In genomic region chr1:93196591-93196990, GRCh38 we compare ENCODE assay signal across 27 cellular contexts. TPM values are rescaled to one million over a fixed set of nuclear protein-coding genes. Genes with fewer than 3 reads are reported as not detected.
DNase-seq lines count a peak whose midpoint lies in the region; ATAC-seq, FAIRE-seq and TF ChIP-seq lines count a peak whose summit lies in the region.
"Had no signal": no experiment of that assay in that cellular context is flagged by ENCODE, and none has a peak within 500 bp of the region (broad histone marks: within the 10 kb centered on the region; RNA-seq: fewer than 3 reads in every experiment).

No MANE protein-coding gene starts in this region.

- no peak overlapping the region for H2BK12ac ChIP-seq in mesenchymal stem cell (ENCODE audit: low read length in 2 of 2)

- no peak overlapping the region for H3K4me2 ChIP-seq in mesenchymal stem cell (ENCODE audit: low read length, poor library complexity, severe bottlenecking)

- H3K14ac ChIP-seq in mesenchymal stem cell (ENCODE audit: low read length in 2 of 2): no peak overlapping the region

- H3K4me3 ChIP-seq in Caco-2 (ENCODE audit: low read depth, low read length): no peak overlapping the region
- H3K4me3 ChIP-seq in epithelial cell of esophagus (ENCODE audit: low read length): no peak overlapping the region
- H3K4me3 ChIP-seq in mesenchymal stem cell (ENCODE audit: insufficient read depth in 1 of 2, low read depth in 1 of 2, low read length in 2 of 2): no peak overlapping the region
- no peak overlapping the region for H3K4me3 ChIP-seq in tibial artery
- no peak overlapping the region for H3K4me3 ChIP-seq in pancreas
- H3K4me3 ChIP-seq in sigmoid colon: no peak overlapping the region
- H3K4me3 ChIP-seq: heart left ventricle, lower lobe of right lung, psoas muscle had no signal

- CTCF ChIA-PET in Caco-2 (lab: Charles Lee): no interaction called here
- CTCF ChIA-PET in activated CD4-positive, alpha-beta memory T cell treated with anti-CD3 and anti-CD28 coated beads, Interleukin-2, amount 10 ng/mL, durations not matched to agents 7 days and 5 days (lab: Charles Lee): no interaction called here

- no peak overlapping the region for H3K4ac ChIP-seq in mesenchymal stem cell (ENCODE audit: low read depth in 1 of 2, low read length in 2 of 2)

- no peak overlapping the region for H3K9ac ChIP-seq in mesenchymal stem cell (ENCODE audit: low read length)

- ATAC-seq in pancreas: no peak
- ATAC-seq: heart left ventricle; lower lobe of right lung; naive thymus-derived CD8-positive, alpha-beta T cell; psoas muscle; Right ventricle myocardium inferior; stimulated activated effector memory CD8-positive, alpha-beta T cell treated with anti-CD3 and anti-CD28 coated beads, Interleukin-12 subunit alpha, Interleukin-12 subunit beta, amount 100 ng/mL, for 72 hours had no signal

- H2AK5ac ChIP-seq in mesenchymal stem cell (ENCODE audit: low read length, severe bottlenecking): no peak overlapping the region

- TF ChIP-seq CTCF in Caco-2 (IDR thresholded peaks at IDR 0.05; ENCODE audit: insufficient read depth in 1 of 2, low read depth in 1 of 2, low read length in 1 of 2, severe bottlenecking in 1 of 2, unreplicated experiment in 1 of 2): no peak
- no peak for TF ChIP-seq CTCF in epithelial cell of esophagus (IDR thresholded peaks at IDR 0.05; ENCODE audit: insufficient read depth, low read depth, low read length, missing control alignments)
- no peak for TF ChIP-seq CTCF in tibial artery (IDR thresholded peaks at IDR 0.05)
- TF ChIP-seq CTCF in pancreas (IDR thresholded peaks at IDR 0.05): no peak
- no peak for TF ChIP-seq CTCF in sigmoid colon (IDR thresholded peaks at IDR 0.05)

- POLR2A ChIA-PET in Caco-2 (lab: Charles Lee): no interaction called here
- POLR2A ChIA-PET in activated CD4-positive, alpha-beta memory T cell treated with anti-CD3 and anti-CD28 coated beads, Interleukin-2, amount 10 ng/mL, durations not matched to agents 7 days and 5 days (lab: Charles Lee): no interaction called here

- no CpG with 5 or more reads among the region's 1 CpG for WGBS in mesenchymal stem cell
- WGBS in pancreas, 2 donors: 87 to 89% methylated on average over 1 of the region's 1 CpG
- 88 to 99% methylated on average over 1 of the region's 1 CpG for WGBS in sigmoid colon, 2 donors

- H3K27ac Mint-ChIP-seq in Caco-2 (ENCODE audit: unreplicated experiment): peak overlapping the region; percentile 53
- H3K27ac Mint-ChIP-seq in activated CD4-positive, alpha-beta memory T cell treated with anti-CD3 and anti-CD28 coated beads, Interleukin-2, amount 10 ng/mL, durations not matched to agents 7 days and 5 days: no peak overlapping the region
- H3K27ac Mint-ChIP-seq: activated naive CD4-positive, alpha-beta T cell treated with anti-CD3 and anti-CD28 coated beads, Interleukin-2, amount 10 ng/mL, durations not matched to agents 7 days and 5 days; stimulated activated effector memory CD8-positive, alpha-beta T cell treated with anti-CD3 and anti-CD28 coated beads, Interleukin-12 subunit alpha, Interleukin-12 subunit beta, amount 100 ng/mL, for 72 hours had no signal

- no peak for TF ChIP-seq POLR2A in sigmoid colon (IDR thresholded peaks at IDR 0.05)

- BruUV-seq in Caco-2 (replicated peaks; lab: Mats Ljungman, UMichigan): no TSS peak

- DNase-seq in Caco-2: no peak
- peak; percentile 31 for DNase-seq in RCC 7860 (ENCODE audit: low spot score)
- DNase-seq in epithelial cell of esophagus (ENCODE audit: low read depth): peak; percentile 5
- peak; percentile 30 for DNase-seq in mesenchymal stem cell
- DNase-seq in activated CD4-positive, alpha-beta memory T cell treated with anti-CD3 and anti-CD28 coated beads, Interleukin-2, amount 10 ng/mL, durations not matched to agents 7 days and 5 days: no peak
- no peak for DNase-seq in tibial artery
- no peak for DNase-seq in pancreas
- DNase-seq in sigmoid colon: no peak
- DNase-seq: activated CD4-positive, alpha-beta T cell treated with anti-CD3 and anti-CD28 coated beads, Interleukin-2, amount 50 U/mL, for 48 hours; activated naive CD4-positive, alpha-beta T cell treated with anti-CD3 and anti-CD28 coated beads, Interleukin-2, amount 10 ng/mL, durations not matched to agents 7 days and 5 days; amniotic stem cell; CD4-positive, CD25-positive, alpha-beta regulatory T cell; DND-41; heart left ventricle; Kasumi-1; lower lobe of right lung; naive thymus-derived CD8-positive, alpha-beta T cell; NCI-H1417; NCI-H2029; NCI-H524 treated with DMSO at 0.1 percent for 48 hours; NK-92 treated with Interleukin-12 subunit alpha and Interleukin-12 subunit beta, amount 100 ng/mL, for 24 hours; nucleus accumbens; psoas muscle; T-helper 2 cell had no signal

- H3K27ac ChIP-seq in mesenchymal stem cell (ENCODE audit: low read length, poor library complexity, severe bottlenecking) (no peak overlapping the region), tibial artery (no peak overlapping the region), pancreas (no peak overlapping the region), sigmoid colon (no peak overlapping the region)
- H3K27ac ChIP-seq: heart left ventricle, lower lobe of right lung, psoas muscle had no signal

- no peak overlapping the region for H4K8ac ChIP-seq in mesenchymal stem cell (ENCODE audit: low read length)

- H3K9me3 ChIP-seq in Caco-2: no peaks in the 10 kb centered on the region
- no peaks in the 10 kb centered on the region for H3K9me3 ChIP-seq in mesenchymal stem cell (ENCODE audit: control insufficient read depth, low read length)
- H3K9me3 ChIP-seq in tibial artery: no peaks in the 10 kb centered on the region
- no peaks in the 10 kb centered on the region for H3K9me3 ChIP-seq in pancreas
- no peaks in the 10 kb centered on the region for H3K9me3 ChIP-seq in sigmoid colon
- H3K9me3 ChIP-seq: heart left ventricle, lower lobe of right lung, psoas muscle had no signal

- peaks cover 9% of the 10 kb centered on the region for H3K9me3 Mint-ChIP-seq in Caco-2 (ENCODE audit: unreplicated experiment)
- no peaks in the 10 kb centered on the region for H3K9me3 Mint-ChIP-seq in activated CD4-positive, alpha-beta memory T cell treated with anti-CD3 and anti-CD28 coated beads, Interleukin-2, amount 10 ng/mL, durations not matched to agents 7 days and 5 days
- H3K9me3 Mint-ChIP-seq: activated naive CD4-positive, alpha-beta T cell treated with anti-CD3 and anti-CD28 coated beads, Interleukin-2, amount 10 ng/mL, durations not matched to agents 7 days and 5 days; CD4-positive, CD25-positive, alpha-beta regulatory T cell; stimulated activated effector memory CD8-positive, alpha-beta T cell treated with anti-CD3 and anti-CD28 coated beads, Interleukin-12 subunit alpha, Interleukin-12 subunit beta, amount 100 ng/mL, for 72 hours had no signal

- no peaks in the 10 kb centered on the region for H3K36me3 ChIP-seq in Caco-2 (ENCODE audit: control insufficient read depth, insufficient read depth, low read length)
- H3K36me3 ChIP-seq in mesenchymal stem cell (ENCODE audit: control insufficient read depth in 1 of 2, insufficient read depth in 2 of 2, low read depth in 1 of 2, low read length in 2 of 2): peaks cover 10 to 40% of the 10 kb centered on the region in 2 experiments
- H3K36me3 ChIP-seq in tibial artery: no peaks in the 10 kb centered on the region
- H3K36me3 ChIP-seq in pancreas: no peaks in the 10 kb centered on the region
- H3K36me3 ChIP-seq in sigmoid colon: no peaks in the 10 kb centered on the region
- H3K36me3 ChIP-seq: lower lobe of right lung had no signal

- peaks cover 6% of the 10 kb centered on the region for H3K4me1 Mint-ChIP-seq in Caco-2 (ENCODE audit: low read depth, unreplicated experiment)
- peaks cover 5% of the 10 kb centered on the region for H3K4me1 Mint-ChIP-seq in activated CD4-positive, alpha-beta memory T cell treated with anti-CD3 and anti-CD28 coated beads, Interleukin-2, amount 10 ng/mL, durations not matched to agents 7 days and 5 days
- H3K4me1 Mint-ChIP-seq: activated naive CD4-positive, alpha-beta T cell treated with anti-CD3 and anti-CD28 coated beads, Interleukin-2, amount 10 ng/mL, durations not matched to agents 7 days and 5 days; stimulated activated effector memory CD8-positive, alpha-beta T cell treated with anti-CD3 and anti-CD28 coated beads, Interleukin-12 subunit alpha, Interleukin-12 subunit beta, amount 100 ng/mL, for 72 hours had no signal

- H3K4me3 Mint-ChIP-seq in Caco-2 (ENCODE audit: unreplicated experiment): no peak overlapping the region
- H3K4me3 Mint-ChIP-seq in activated CD4-positive, alpha-beta memory T cell treated with anti-CD3 and anti-CD28 coated beads, Interleukin-2, amount 10 ng/mL, durations not matched to agents 7 days and 5 days: no peak overlapping the region
- H3K4me3 Mint-ChIP-seq: activated naive CD4-positive, alpha-beta T cell treated with anti-CD3 and anti-CD28 coated beads, Interleukin-2, amount 10 ng/mL, durations not matched to agents 7 days and 5 days; CD4-positive, CD25-positive, alpha-beta regulatory T cell; stimulated activated effector memory CD8-positive, alpha-beta T cell treated with anti-CD3 and anti-CD28 coated beads, Interleukin-12 subunit alpha, Interleukin-12 subunit beta, amount 100 ng/mL, for 72 hours had no signal

- no peaks in the 10 kb centered on the region for H3K27me3 Mint-ChIP-seq in Caco-2 (ENCODE audit: insufficient read depth, unreplicated experiment)
- H3K27me3 Mint-ChIP-seq in activated CD4-positive, alpha-beta memory T cell treated with anti-CD3 and anti-CD28 coated beads, Interleukin-2, amount 10 ng/mL, durations not matched to agents 7 days and 5 days: no peaks in the 10 kb centered on the region
- H3K27me3 Mint-ChIP-seq: activated naive CD4-positive, alpha-beta T cell treated with anti-CD3 and anti-CD28 coated beads, Interleukin-2, amount 10 ng/mL, durations not matched to agents 7 days and 5 days; CD4-positive, CD25-positive, alpha-beta regulatory T cell; naive thymus-derived CD8-positive, alpha-beta T cell had no signal

- TF ChIP-seq EP300 in sigmoid colon (IDR thresholded peaks at IDR 0.05): no peak

- H2BK15ac ChIP-seq in mesenchymal stem cell (ENCODE audit: low read depth, poor library complexity, severe bottlenecking): no peak overlapping the region

- H3K79me1 ChIP-seq in mesenchymal stem cell (replicated peaks; ENCODE audit: low read length, poor library complexity, severe bottlenecking): peaks cover 12% of the 10 kb centered on the region

- no peak overlapping the region for H2BK120ac ChIP-seq in mesenchymal stem cell (ENCODE audit: low read depth, low read length)

- no peak overlapping the region for H3K18ac ChIP-seq in mesenchymal stem cell (ENCODE audit: low read depth in 1 of 2, low read length in 2 of 2)

- H3K4me1 ChIP-seq in Caco-2 (peaks cover 6% of the 10 kb centered on the region; the same call in 1 of the 2 replicates), mesenchymal stem cell (ENCODE audit: control insufficient read depth, insufficient read depth, low read depth, low read length) (peaks cover 2% of the 10 kb centered on the region), tibial artery (no peaks in the 10 kb centered on the region), pancreas (no peaks in the 10 kb centered on the region), sigmoid colon (no peaks in the 10 kb centered on the region)
- H3K4me1 ChIP-seq: heart left ventricle, lower lobe of right lung, psoas muscle had no signal

- intact Hi-C loops in Caco-2 (cut with micrococcal nuclease; ENCODE audit: unreplicated experiment) (no loop called here), tibial artery (cut with DNase I; ENCODE audit: low total_unique reads) (no loop called here), pancreas (cut with DNase I) (no loop called here), sigmoid colon (cut with DNase I) (no loop called here)

- FAIRE-seq in RCC 7860 (lab: Jason Lieb, UNC): peak; percentile 54
- no peak for FAIRE-seq in pancreas (lab: Jason Lieb, UNC)
- FAIRE-seq: H1 had no signal

- no peak overlapping the region for H4K91ac ChIP-seq in mesenchymal stem cell (ENCODE audit: low read length)

- H2BK5ac ChIP-seq in mesenchymal stem cell (ENCODE audit: low read depth, low read length, poor library complexity, severe bottlenecking): no peak overlapping the region

- no peak overlapping the region for H3K23ac ChIP-seq in mesenchymal stem cell (ENCODE audit: low read length in 2 of 2)

- H3K36me3 Mint-ChIP-seq in Caco-2 (ENCODE audit: insufficient read depth, unreplicated experiment): peaks cover 6% of the 10 kb centered on the region
- H3K36me3 Mint-ChIP-seq in activated CD4-positive, alpha-beta memory T cell treated with anti-CD3 and anti-CD28 coated beads, Interleukin-2, amount 10 ng/mL, durations not matched to agents 7 days and 5 days (ENCODE audit: low read depth): peaks cover 55% of the 10 kb centered on the region

- H2AFZ ChIP-seq in mesenchymal stem cell (ENCODE audit: low read depth, low read length): no peak overlapping the region

- H3K27me3 ChIP-seq in Caco-2 (replicated peaks; ENCODE audit: control insufficient read depth, insufficient read depth, low read length) (no peaks in the 10 kb centered on the region), mesenchymal stem cell (ENCODE audit: control insufficient read depth in 1 of 2, insufficient read depth in 1 of 2, low read length in 2 of 2) (no peaks in the 10 kb centered on the region), tibial artery (no peaks in the 10 kb centered on the region), pancreas (no peaks in the 10 kb centered on the region), sigmoid colon (no peaks in the 10 kb centered on the region)
- H3K27me3 ChIP-seq: heart left ventricle had no signal

RNA-seq across cellular contexts. Expression of gene CCDC18, which starts 16.1 kb away (rescaled TPM):
- 7.1 and 10.3 TPM in 2 replicates for total RNA-seq in Caco-2 (2022)
- polyA plus RNA-seq in mesenchymal stem cell (2013, experiment 1 of 2): 3.6 TPM
- 3.7 TPM for polyA plus RNA-seq in mesenchymal stem cell (2013, experiment 2 of 2)
- 10 to 100 TPM; 29.2 to 33.0 TPM for total RNA-seq in activated CD4-positive, alpha-beta memory T cell treated with anti-CD3 and anti-CD28 coated beads, Interleukin-2, amount 10 ng/mL, durations not matched to agents 7 days and 5 days
- 1 to 10 TPM in 4 of 6 donors, under 1 TPM in 2; 0.95 to 1.6 (median 1.2) TPM for total RNA-seq in pancreas
- 1 to 10 TPM; 1.1 to 1.7 TPM for polyA plus RNA-seq in pancreas
- 1 to 10 TPM; 2.2 to 6.9 (median 3.6) TPM for total RNA-seq in sigmoid colon
- 1 to 10 TPM in 1 of 3 donors, under 1 TPM in 2; 0.60 to 5.8 (median 0.92) TPM for polyA plus RNA-seq in sigmoid colon

RNA-seq across cellular contexts. Expression of gene TMED5, which starts 16.4 kb away (rescaled TPM):
- total RNA-seq in Caco-2 (2022) (50.0 and 52.6 TPM in 2 replicates), pancreas (10 to 100 TPM; 15.2 to 29.0 (median 19.5) TPM), sigmoid colon (10 to 100 TPM; 41.0 to 59.7 (median 47.0) TPM)
- 104 TPM for polyA plus RNA-seq in mesenchymal stem cell (2013, experiment 1 of 2)
- polyA plus RNA-seq in mesenchymal stem cell (2013, experiment 2 of 2): 114 TPM
- total RNA-seq in activated CD4-positive, alpha-beta memory T cell treated with anti-CD3 and anti-CD28 coated beads, Interleukin-2, amount 10 ng/mL, durations not matched to agents 7 days and 5 days: 10 to 100 TPM; 67.4 to 70.8 TPM
- polyA plus RNA-seq in pancreas (10 to 100 TPM in 1 of 2 donors, 1 to 10 TPM in 1; 4.3 to 13.4 TPM), sigmoid colon (10 to 100 TPM in 2 of 3 donors, 1 to 10 TPM in 1; 9.0 to 24.2 (median 12.7) TPM)

Comparison
In these comparisons a context has a peak if more than half of its experiments do, and no peak if none do; other contexts are left out.
1. DNase-seq: peak in RCC 7860 (single experiment), epithelial cell of esophagus (single experiment) and mesenchymal stem cell (single experiment); none in Caco-2 (0 of 2), activated CD4-positive, alpha-beta memory T cell treated with anti-CD3 and anti-CD28 coated beads, Interleukin-2, amount 10 ng/mL, durations not matched to agents 7 days and 5 days (single experiment), tibial artery (0 of 2), pancreas (0 of 6) and sigmoid colon (single experiment).